8 cellular contexts compared by ENCODE assay signal in genomic region chr6:99119109-99120031, GRCh38.
A peak's percentile ranks its signal among the peaks of the same experiment; 100 is the strongest.
DNase-seq lines count a peak whose midpoint lies in the region; ATAC-seq, FAIRE-seq and TF ChIP-seq lines count a peak whose summit lies in the region.

No MANE protein-coding gene starts in this region.

- ATAC-seq in GM21576 (IDR thresholded peaks at IDR 0.05; ENCODE audit: unreplicated experiment) (peak; percentile 75), GM19463 (IDR thresholded peaks at IDR 0.05; ENCODE audit: unreplicated experiment) (no peak)

- no peak overlapping the region for H3K27ac ChIP-seq in coronary artery

- FAIRE-seq in RCC 7860 (lab: Jason Lieb, UNC), result peak; percentile 37

- TF ChIP-seq CTCF in LNCaP clone FGC (IDR thresholded peaks at IDR 0.05; ENCODE audit: control insufficient read depth, extremely low read depth, insufficient read depth) (peak; percentile 70), coronary artery (IDR thresholded peaks at IDR 0.05) (peak; percentile 36)

- no peak overlapping the region for H3K4me3 ChIP-seq in LNCaP clone FGC (ENCODE audit: low read depth, low read length)
- no peak overlapping the region for H3K4me3 ChIP-seq in coronary artery

- peak; percentile 59 for DNase-seq in SIG-M5 treated with dmso at 0.1 percent for 504 hours (lab: John Stamatoyannopoulos, UW; ENCODE audit: unreplicated experiment)
- no peak for DNase-seq in SIG-M5 (lab: John Stamatoyannopoulos, UW)
- no peak for DNase-seq in LNCaP clone FGC (ENCODE audit: low read depth)
- DNase-seq in RCC 7860 (ENCODE audit: low spot score), result peak; percentile 40
- DNase-seq in coronary artery (ENCODE audit: low spot score), result no peak
- DNase-seq in medulla oblongata (ENCODE audit: extremely low spot score), result peak; percentile 79

Comparison
In these comparisons a context has a peak if more than half of its experiments do, and no peak if none do; other contexts are left out.
1. DNase-seq: peak in SIG-M5 treated with dmso at 0.1 percent for 504 hours (single experiment), RCC 7860 (single experiment) and medulla oblongata (single experiment); none in SIG-M5 (single experiment), LNCaP clone FGC (single experiment) and coronary artery (single experiment).